In the genomic region with DNA sequence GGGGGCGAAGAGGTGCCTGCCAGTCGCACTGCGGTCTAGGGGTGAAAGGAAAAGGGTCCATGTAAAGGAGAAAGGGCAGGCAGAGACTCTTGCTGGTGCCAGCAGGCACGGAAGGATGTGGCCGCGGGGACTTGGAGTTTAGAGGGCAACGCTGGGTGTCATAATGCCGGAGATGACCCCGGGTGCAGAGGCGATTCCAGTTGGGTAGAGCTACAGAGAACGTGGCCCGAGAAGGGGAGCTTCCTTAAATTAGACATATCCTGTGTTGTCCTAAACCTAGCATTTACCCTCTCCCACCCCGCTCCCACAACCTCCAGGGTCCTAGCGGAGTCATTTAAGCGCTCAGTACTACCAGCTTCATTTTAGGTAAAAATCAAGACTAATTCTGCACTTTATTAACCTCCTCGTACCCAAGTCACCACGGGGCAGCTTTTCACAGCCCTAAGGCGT, we compare ENCODE assay signal across 9 cellular contexts.
A peak's percentile ranks its signal among the peaks of the same experiment; 100 is the strongest.
DNase-seq lines count a peak whose midpoint lies in the region; ATAC-seq and TF ChIP-seq lines count a peak whose summit lies in the region.
"Had no signal": no experiment of that assay in that cellular context is flagged by ENCODE, and none has a peak within 500 bp of the region (broad histone marks: within the 10 kb centered on the region; RNA-seq: fewer than 3 reads in every experiment).

No MANE protein-coding gene starts in this region.

- H3K9me3 ChIP-seq in RWPE2 (ENCODE audit: severe bottlenecking), result no peaks in the 10 kb centered on the region
- no peaks in the 10 kb centered on the region for H3K9me3 ChIP-seq in skeletal muscle satellite cell (replicated peaks; ENCODE audit: low read length)

- peaks cover 8% of the 10 kb centered on the region for H3K9me3 Mint-ChIP-seq in endothelial cell (ENCODE audit: unreplicated experiment)

- peaks cover 44% of the 10 kb centered on the region for H3K27me3 Mint-ChIP-seq in endothelial cell (ENCODE audit: unreplicated experiment)

- H3K4me1 ChIP-seq in RWPE2 (ENCODE audit: insufficient read depth, poor library complexity, severe bottlenecking) (peaks cover 8% of the 10 kb centered on the region), skeletal muscle satellite cell (ENCODE audit: control insufficient read depth, insufficient read depth, low read length) (peaks cover 46% of the 10 kb centered on the region)

- no peaks in the 10 kb centered on the region for H3K27me3 ChIP-seq in RWPE2 (ENCODE audit: insufficient read depth, poor library complexity, severe bottlenecking)
- H3K27me3 ChIP-seq in skeletal muscle satellite cell (ENCODE audit: control insufficient read depth, insufficient read depth, low read length), result peaks cover 12% of the 10 kb centered on the region

- H3K27ac Mint-ChIP-seq in endothelial cell (ENCODE audit: unreplicated experiment), result no peak overlapping the region

- H3K4me3 Mint-ChIP-seq in endothelial cell (ENCODE audit: unreplicated experiment), result peak overlapping the region; percentile 78

- H3K4me2 ChIP-seq in skeletal muscle satellite cell (ENCODE audit: low read length), result peak overlapping the region; percentile 99

- peak; percentile 65 for DNase-seq in DMS 273 (lab: John Stamatoyannopoulos, UW; ENCODE audit: unreplicated experiment)
- DNase-seq in DMS 273 treated with DMSO at 0.1 percent for 48 hours (lab: John Stamatoyannopoulos, UW), result no peak
- peak; percentile 39 for DNase-seq in RWPE2 (ENCODE audit: low spot score)
- no peak for DNase-seq in endothelial cell (ENCODE audit: low spot score)
- DNase-seq in globus pallidus (ENCODE audit: low spot score), result no peak
- DNase-seq in NCI-H526 treated with DMSO at 0.1 percent for 48 hours (lab: John Stamatoyannopoulos, UW), result no peak

- TF ChIP-seq CTCF in RWPE2 (IDR thresholded peaks at IDR 0.05; ENCODE audit: poor library complexity, severe bottlenecking), result no peak
- TF ChIP-seq CTCF in endothelial cell (IDR thresholded peaks at IDR 0.05; ENCODE audit: unreplicated experiment), result no peak

- no peaks in the 10 kb centered on the region for H3K36me3 ChIP-seq in RWPE2 (ENCODE audit: low read depth)
- H3K36me3 ChIP-seq in skeletal muscle satellite cell (ENCODE audit: insufficient read depth, low read length), result no peaks in the 10 kb centered on the region

- H3K27ac ChIP-seq in RWPE2 (ENCODE audit: poor library complexity, severe bottlenecking), result peak overlapping the region; percentile 89
- H3K27ac ChIP-seq: 22Rv1 had no signal

- ATAC-seq in RWPE2 (ENCODE audit: low read depth) (peak; percentile 8), GM21786 (IDR thresholded peaks at IDR 0.05; ENCODE audit: unreplicated experiment) (no peak)

- H3K9ac ChIP-seq in skeletal muscle satellite cell (ENCODE audit: low read depth, low read length), result peak overlapping the region; percentile 70

- peak overlapping the region; percentile 63 for H3K4me3 ChIP-seq in RWPE2 (ENCODE audit: severe bottlenecking)
- peak overlapping the region; percentile 95 for H3K4me3 ChIP-seq in skeletal muscle satellite cell (ENCODE audit: low read length)

- peaks cover 4% of the 10 kb centered on the region for H3K36me3 Mint-ChIP-seq in endothelial cell (ENCODE audit: low read depth, unreplicated experiment)

- H3K4me1 Mint-ChIP-seq in endothelial cell (ENCODE audit: unreplicated experiment), result peaks cover 32% of the 10 kb centered on the region

Comparison
In these comparisons a context has a peak if more than half of its experiments do, and no peak if none do; other contexts are left out.
1. DNase-seq: peak in DMS 273 (single experiment) and RWPE2 (single experiment); none in DMS 273 treated with DMSO at 0.1 percent for 48 hours (single experiment), endothelial cell (single experiment), globus pallidus (single experiment) and NCI-H526 treated with DMSO at 0.1 percent for 48 hours (single experiment).